Comparison of ENCODE assay signal across 15 cellular contexts in the genomic region with DNA sequence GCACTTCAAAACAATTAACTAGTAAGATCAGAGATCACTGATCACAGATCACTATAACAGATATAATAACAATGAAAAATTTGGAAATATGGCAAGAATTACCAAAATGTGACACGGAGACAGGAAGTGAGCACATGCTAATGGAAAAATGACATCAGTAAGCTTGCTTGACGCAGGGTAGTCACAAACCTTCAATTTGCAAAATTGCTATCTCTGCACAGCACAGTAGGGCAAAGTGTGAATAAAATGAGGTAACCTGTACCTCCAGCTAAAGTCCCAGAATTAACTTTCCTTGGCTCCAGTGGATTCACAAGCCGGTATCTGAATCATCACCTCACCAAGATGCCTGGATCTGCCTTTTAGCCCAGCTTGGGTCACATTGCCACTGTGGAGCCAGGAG. TPM values are rescaled to one million over a fixed set of nuclear protein-coding genes. Genes with fewer than 3 reads are reported as not detected.
DNase-seq lines count a peak whose midpoint lies in the region; TF ChIP-seq lines count a peak whose summit lies in the region.
"Had no signal": no experiment of that assay in that cellular context is flagged by ENCODE, and none has a peak within 500 bp of the region (broad histone marks: within the 10 kb centered on the region; RNA-seq: fewer than 3 reads in every experiment).

No MANE protein-coding gene starts in this region.

- H3K4me3 ChIP-seq in breast epithelium = no peak overlapping the region
- no peak overlapping the region for H3K4me3 ChIP-seq in mammary epithelial cell (replicated peaks in 1 of 3; ENCODE audit: insufficient read depth in 1 of 3, low read depth in 2 of 3, low read length in 3 of 3)
- no peak overlapping the region for H3K4me3 ChIP-seq in endodermal cell (ENCODE audit: low read length)
- H3K4me3 ChIP-seq in trophoblast cell (ENCODE audit: low read depth, low read length) = no peak overlapping the region
- no peak overlapping the region for H3K4me3 ChIP-seq in subcutaneous abdominal adipose tissue (ENCODE audit: low read depth in 1 of 5, low read length in 5 of 5)
- H3K4me3 ChIP-seq: HAP-1 had no signal

- H3K27me3 ChIP-seq in breast epithelium (peaks cover 0 to 4% of the 10 kb centered on the region in 2 donors), mammary epithelial cell (ENCODE audit: insufficient read depth, low read length) (no peaks in the 10 kb centered on the region), endodermal cell (ENCODE audit: control insufficient read depth, insufficient read depth, low read length, poor library complexity, severe bottlenecking) (peaks cover 18% of the 10 kb centered on the region), trophoblast cell (ENCODE audit: insufficient read depth, low read length) (no peaks in the 10 kb centered on the region), subcutaneous abdominal adipose tissue (ENCODE audit: control insufficient read depth in 5 of 5, insufficient read depth in 4 of 5, low read length in 5 of 5) (peaks cover 0 to 10% (median 0%) of the 10 kb centered on the region in 5 donors)

- no peak overlapping the region for H3K4me2 ChIP-seq in mammary epithelial cell (ENCODE audit: insufficient read depth, low read depth, low read length)
- H3K4me2 ChIP-seq in trophoblast cell (ENCODE audit: low read length) = no peak overlapping the region

- H2AK5ac ChIP-seq in trophoblast cell (ENCODE audit: low read length) = peak overlapping the region; percentile 71

- no peaks in the 10 kb centered on the region for H3K36me3 Mint-ChIP-seq in endodermal cell (ENCODE audit: low read depth)
- H3K36me3 Mint-ChIP-seq: CD8-positive, alpha-beta T cell had no signal

- H3K4me3 Mint-ChIP-seq in endodermal cell = no peak overlapping the region
- H3K4me3 Mint-ChIP-seq: CD14-positive monocyte; CD8-positive, alpha-beta T cell had no signal

- H3K18ac ChIP-seq in trophoblast cell (ENCODE audit: low read length) = peak overlapping the region; percentile 78

- no peak overlapping the region for H4K12ac ChIP-seq in trophoblast cell (ENCODE audit: low read depth, low read length)

- H2AFZ ChIP-seq in mammary epithelial cell (ENCODE audit: low read depth, low read length) (no peak overlapping the region), trophoblast cell (ENCODE audit: insufficient read depth, low read length, poor library complexity) (no peak overlapping the region)

- peak overlapping the region; percentile 97 for H2BK12ac ChIP-seq in trophoblast cell (ENCODE audit: low read length)

- H4K91ac ChIP-seq in trophoblast cell (ENCODE audit: low read depth, low read length) = peak overlapping the region; percentile 95

- H3K27ac Mint-ChIP-seq in endodermal cell = no peak overlapping the region
- H3K27ac Mint-ChIP-seq: CD14-positive monocyte; CD8-positive, alpha-beta T cell had no signal

- WGBS in mammary epithelial cell (ENCODE audit: low coverage, missing lambda C conversion rate) = 97% methylated on average over 3 of the region's 3 CpGs
- 95 to 96% methylated on average over 3 of the region's 3 CpGs for WGBS in endodermal cell (ENCODE audit: insufficient coverage in 1 of 2, insufficient read length in 1 of 2), 2 experiments
- no CpG with 5 or more reads among the region's 3 CpGs for WGBS in trophoblast cell (ENCODE audit: extremely low coverage, insufficient coverage, insufficient read length)

- H3K4ac ChIP-seq in trophoblast cell (ENCODE audit: low read depth, low read length) = peak overlapping the region; percentile 37

- peak overlapping the region; percentile 67 for H2BK5ac ChIP-seq in trophoblast cell (ENCODE audit: low read depth, low read length, poor library complexity)

- DNase-seq in breast epithelium (ENCODE audit: low spot score in 2 of 2) (no peak), mammary epithelial cell (no peak), endodermal cell (peak; percentile 32), trophoblast cell (peak; percentile 62 to 91), putamen (ENCODE audit: low spot score) (no peak), NCI-H748 (lab: John Stamatoyannopoulos, UW; ENCODE audit: unreplicated experiment) (no peak), NCI-H1048 (lab: John Stamatoyannopoulos, UW) (no peak)
- DNase-seq: CD8-positive, alpha-beta T cell; COR-L47; DND-41; GDM1 had no signal

- CTCF ChIA-PET in mammary epithelial cell (lab: Charles Lee; ENCODE audit: low non-redundant PET) = no interaction called here

- H3K9me3 ChIP-seq in breast epithelium (no peaks in the 10 kb centered on the region), mammary epithelial cell (replicated peaks; ENCODE audit: insufficient read depth, low read length) (no peaks in the 10 kb centered on the region), endodermal cell (ENCODE audit: control insufficient read depth, low read length) (no peaks in the 10 kb centered on the region), trophoblast cell (ENCODE audit: insufficient read depth, low read depth, low read length) (no peaks in the 10 kb centered on the region), subcutaneous abdominal adipose tissue (ENCODE audit: control insufficient read depth in 5 of 5, low read length in 5 of 5) (no peaks in the 10 kb centered on the region)
- H3K9me3 ChIP-seq: HAP-1 had no signal

- H3K4me1 ChIP-seq in breast epithelium = peaks cover 8 to 10% of the 10 kb centered on the region in 2 donors
- H3K4me1 ChIP-seq in mammary epithelial cell (ENCODE audit: insufficient read depth, low read length) = peaks cover 35% of the 10 kb centered on the region
- H3K4me1 ChIP-seq in endodermal cell (ENCODE audit: control insufficient read depth, insufficient read depth, low read length) = no peaks in the 10 kb centered on the region
- peaks cover 31 to 40% of the 10 kb centered on the region in 2 experiments for H3K4me1 ChIP-seq in trophoblast cell (ENCODE audit: control insufficient read depth in 1 of 2, insufficient read depth in 2 of 2, low read length in 2 of 2)
- H3K4me1 ChIP-seq in subcutaneous abdominal adipose tissue (ENCODE audit: control insufficient read depth in 5 of 5, insufficient read depth in 5 of 5, low read length in 5 of 5) = peaks cover 15 to 59% (median 52%) of the 10 kb centered on the region in 5 donors
- H3K4me1 ChIP-seq: HAP-1 had no signal

- H3K23ac ChIP-seq in trophoblast cell (ENCODE audit: low read length) = no peak overlapping the region

- H3K79me2 ChIP-seq in mammary epithelial cell (ENCODE audit: insufficient read depth, low read length) (no peaks in the 10 kb centered on the region), trophoblast cell (ENCODE audit: control insufficient read depth, insufficient read depth, low read length, poor library complexity) (peaks cover 10% of the 10 kb centered on the region)

- no peak for TF ChIP-seq POLR2A in breast epithelium (IDR thresholded peaks at IDR 0.05)

- H3K27ac ChIP-seq in breast epithelium (peak overlapping the region; percentile 78 to 98), mammary epithelial cell (ENCODE audit: insufficient read depth, low read depth, low read length) (no peak overlapping the region), endodermal cell (ENCODE audit: low read depth, low read length) (no peak overlapping the region), trophoblast cell (ENCODE audit: low read depth, low read length) (peak overlapping the region; percentile 61), subcutaneous abdominal adipose tissue (ENCODE audit: low read depth, low read length) (peak overlapping the region; percentile 27)
- H3K27ac ChIP-seq: 22Rv1 had no signal

- peak overlapping the region; percentile 93 for H2BK120ac ChIP-seq in trophoblast cell (ENCODE audit: insufficient read depth, low read length, poor library complexity)

- peaks cover 50% of the 10 kb centered on the region for H3K79me1 ChIP-seq in trophoblast cell (ENCODE audit: low read length)

- intact Hi-C loops in breast epithelium (cut with DNase I; ENCODE audit: low total_unique reads) (loop anchor here (5.0 kb wide), 2 partner anchors 507 to 938 kb away; no protein-coding TSS in a partner anchor), mammary epithelial cell (cut with micrococcal nuclease) (no loop called here)

- dilution Hi-C loops in mammary epithelial cell (cut with HindIII; ENCODE audit: low sequenced_read_pairs) = loop anchor here (25.0 kb wide), 2 partner anchors 262 to 362 kb away; a partner anchor contains a TSS

- peaks cover 1% of the 10 kb centered on the region for H3K9me3 Mint-ChIP-seq in endodermal cell
- H3K9me3 Mint-ChIP-seq: CD8-positive, alpha-beta T cell had no signal

- peaks cover 26% of the 10 kb centered on the region for H3K27me3 Mint-ChIP-seq in endodermal cell (ENCODE audit: insufficient read depth)

- BruUV-seq in mammary epithelial cell (replicated peaks; lab: Mats Ljungman, UMichigan) = no TSS peak

- H4K8ac ChIP-seq in trophoblast cell (ENCODE audit: low read depth, low read length) = peak overlapping the region; percentile 85

- TF ChIP-seq CTCF in breast epithelium (IDR thresholded peaks at IDR 0.05) (no peak), mammary epithelial cell (conservative IDR thresholded peaks at IDR 0.05 in 1 of 2, IDR thresholded peaks at IDR 0.05 in 1 of 2; ENCODE audit: extremely low read depth in 1 of 2, insufficient read depth in 1 of 2, low read depth in 1 of 2, low read length in 2 of 2) (no peak), endodermal cell (conservative IDR thresholded peaks at IDR 0.05) (no peak)

- in situ Hi-C loops in mammary epithelial cell (cut with MboI; ENCODE audit: low sequenced_read_pairs in 2 of 2) = no loop called here

- no peaks in the 10 kb centered on the region for H4K20me1 ChIP-seq in mammary epithelial cell (ENCODE audit: insufficient read depth, low read length)

- H3K9ac ChIP-seq in mammary epithelial cell (ENCODE audit: insufficient read depth, low read length) (no peak overlapping the region), endodermal cell (ENCODE audit: extremely low read depth, low read length, poor library complexity, severe bottlenecking) (no peak overlapping the region), trophoblast cell (ENCODE audit: low read length) (no peak overlapping the region), subcutaneous abdominal adipose tissue (ENCODE audit: low read length in 5 of 5) (no peak overlapping the region)

- no peaks in the 10 kb centered on the region for H3K36me3 ChIP-seq in breast epithelium
- no peaks in the 10 kb centered on the region for H3K36me3 ChIP-seq in mammary epithelial cell (ENCODE audit: insufficient read depth, low read length)
- H3K36me3 ChIP-seq in endodermal cell (ENCODE audit: control insufficient read depth, insufficient read depth, low read length) = no peaks in the 10 kb centered on the region
- H3K36me3 ChIP-seq in trophoblast cell (ENCODE audit: control insufficient read depth in 1 of 2, insufficient read depth in 2 of 2, low read length in 2 of 2) = no peaks in the 10 kb centered on the region
- H3K36me3 ChIP-seq in subcutaneous abdominal adipose tissue (ENCODE audit: control insufficient read depth in 5 of 5, insufficient read depth in 5 of 5, low read length in 5 of 5) = no peaks in the 10 kb centered on the region
- H3K36me3 ChIP-seq: HAP-1 had no signal

- peaks cover 34% of the 10 kb centered on the region for H3K4me1 Mint-ChIP-seq in endodermal cell

- peak overlapping the region; percentile 80 for H3K14ac ChIP-seq in trophoblast cell (ENCODE audit: low read length)

RNA-seq across cellular contexts. Expression of a gene that starts 4.2 kb away (rescaled TPM):
- total RNA-seq in breast epithelium (1,000 to 10,000 TPM in 1 of 3 donors, 100 to 1,000 TPM in 2; 113 to 1,485 (median 459) TPM), mammary epithelial cell (10 to 100 TPM; 18.2 to 68.2 TPM), endodermal cell (10 to 100 TPM; 65.0 to 80.4 TPM)
- polyA plus RNA-seq in mammary epithelial cell = 24.9 TPM
- polyA minus RNA-seq in mammary epithelial cell = 35.5 TPM
- polyA plus RNA-seq in endodermal cell (2013, experiment 1 of 2) = 167 TPM
- polyA plus RNA-seq in endodermal cell (2013, experiment 2 of 2) = 179 TPM
- 1,470 and 1,480 TPM in 2 replicates for polyA plus RNA-seq in trophoblast cell (2013)
- total RNA-seq: CD8-positive, alpha-beta T cell had no signal
- polyA plus RNA-seq: CD14-positive monocyte had no signal

RNA-seq across cellular contexts. Expression of a gene that starts 34.1 kb away (rescaled TPM):
- total RNA-seq in breast epithelium (10 to 100 TPM; 12.3 to 35.9 (median 24.3) TPM), mammary epithelial cell (100 to 1,000 TPM in 1 of 2 donors, 10 to 100 TPM in 1; 50.5 to 173 TPM), endodermal cell (1 to 10 TPM; 6.4 to 6.8 TPM)
- 32.4 TPM for polyA plus RNA-seq in mammary epithelial cell
- 109 TPM for polyA minus RNA-seq in mammary epithelial cell
- 12.6 TPM for polyA plus RNA-seq in endodermal cell (2013, experiment 1 of 2)
- polyA plus RNA-seq in endodermal cell (2013, experiment 2 of 2) = 14.1 TPM
- 107 and 118 TPM in 2 replicates for polyA plus RNA-seq in trophoblast cell (2013)
- total RNA-seq: CD8-positive, alpha-beta T cell had no signal

Comparison
In these comparisons a context has a peak if more than half of its experiments do, and no peak if none do; other contexts are left out.
1. H3K27ac ChIP-seq: peak in breast epithelium (2 of 2), trophoblast cell (single experiment) and subcutaneous abdominal adipose tissue (single experiment); none in mammary epithelial cell (single experiment) and endodermal cell (single experiment).
2. DNase-seq: peak in endodermal cell (single experiment) and trophoblast cell (2 of 2); none in breast epithelium (0 of 2), mammary epithelial cell (single experiment), putamen (single experiment), NCI-H748 (single experiment) and NCI-H1048 (single experiment).